Comparison of ENCODE assay signal across 30 cellular contexts in genomic region chr6:160900031-160900430, GRCh38.
"Had no signal": no experiment of that assay in that cellular context is flagged by ENCODE, and none has a peak within 500 bp of the region (broad histone marks: within the 10 kb centered on the region; RNA-seq: fewer than 3 reads in every experiment).

No MANE protein-coding gene starts in this region.

- H3K4me3 Mint-ChIP-seq: activated CD8-positive, alpha-beta memory T cell treated with anti-CD3 and anti-CD28 coated beads, Interleukin-2, amount 10 ng/mL, durations not matched to agents 7 days and 5 days; activated CD8-positive, alpha-beta T cell treated with anti-CD3 and anti-CD28 coated beads, Interleukin-2, amount 10 ng/mL, durations not matched to agents 7 days and 5 days; activated naive CD4-positive, alpha-beta T cell treated with anti-CD3 and anti-CD28 coated beads, Interleukin-2, amount 50 U/mL, for 24 hours; activated naive CD8-positive, alpha-beta T cell treated with anti-CD3 and anti-CD28 coated beads, Interleukin-2, amount 50 U/mL, for 24 hours; central memory CD8-positive, alpha-beta T cell; mesothelial cell of epicardium; naive thymus-derived CD4-positive, alpha-beta T cell; stimulated activated naive B cell treated with anti-CD40 and anti-IgM and Interleukin-4, amounts not matched to agents 10 μg/mL and 1 μg/mL and 100 μg/mL, for 72 hours; T-helper 1 cell treated with Interleukin-12 subunit alpha and Interleukin-12 subunit beta and Interleukin-4 antibody, amounts not matched to agents 30 μg/mL and 1 μg/mL, for 36 hours had no signal

- ATAC-seq: activated CD8-positive, alpha-beta memory T cell treated with anti-CD3 and anti-CD28 coated beads, Interleukin-2, amount 10 ng/mL, durations not matched to agents 7 days and 5 days; activated CD8-positive, alpha-beta T cell treated with anti-CD3 and anti-CD28 coated beads, Interleukin-2, amount 10 ng/mL, durations not matched to agents 7 days and 5 days; activated naive CD8-positive, alpha-beta T cell treated with anti-CD3 and anti-CD28 coated beads, Interleukin-2, amount 50 U/mL, for 24 hours; gastrocnemius medialis; left colon; naive thymus-derived CD4-positive, alpha-beta T cell; stimulated activated naive B cell treated with anti-CD40 and anti-IgM and Interleukin-4, amounts not matched to agents 10 μg/mL and 1 μg/mL and 100 μg/mL, for 72 hours had no signal

- H3K9me3 ChIP-seq: breast epithelium, gastrocnemius medialis, right atrium auricular region, stomach, thyroid gland, upper lobe of left lung had no signal

- H3K36me3 Mint-ChIP-seq: activated CD8-positive, alpha-beta memory T cell treated with anti-CD3 and anti-CD28 coated beads, Interleukin-2, amount 10 ng/mL, durations not matched to agents 7 days and 5 days; activated naive CD4-positive, alpha-beta T cell treated with anti-CD3 and anti-CD28 coated beads, Interleukin-2, amount 50 U/mL, for 24 hours; mesothelial cell of epicardium; naive thymus-derived CD4-positive, alpha-beta T cell; stimulated activated naive B cell treated with anti-CD40 and anti-IgM and Interleukin-4, amounts not matched to agents 10 μg/mL and 1 μg/mL and 100 μg/mL, for 72 hours had no signal

- H3K4me1 Mint-ChIP-seq: activated CD8-positive, alpha-beta memory T cell treated with anti-CD3 and anti-CD28 coated beads, Interleukin-2, amount 10 ng/mL, durations not matched to agents 7 days and 5 days; activated naive CD4-positive, alpha-beta T cell treated with anti-CD3 and anti-CD28 coated beads, Interleukin-2, amount 50 U/mL, for 24 hours; activated naive CD8-positive, alpha-beta T cell treated with anti-CD3 and anti-CD28 coated beads, Interleukin-2, amount 50 U/mL, for 24 hours; central memory CD8-positive, alpha-beta T cell; mesothelial cell of epicardium; naive thymus-derived CD4-positive, alpha-beta T cell; stimulated activated naive B cell treated with anti-CD40 and anti-IgM and Interleukin-4, amounts not matched to agents 10 μg/mL and 1 μg/mL and 100 μg/mL, for 72 hours had no signal

- H3K4me3 ChIP-seq: breast epithelium, gastrocnemius medialis, right atrium auricular region, stomach, thyroid gland, upper lobe of left lung had no signal

- H3K27ac Mint-ChIP-seq: activated CD8-positive, alpha-beta memory T cell treated with anti-CD3 and anti-CD28 coated beads, Interleukin-2, amount 10 ng/mL, durations not matched to agents 7 days and 5 days; activated CD8-positive, alpha-beta T cell treated with anti-CD3 and anti-CD28 coated beads, Interleukin-2, amount 10 ng/mL, durations not matched to agents 7 days and 5 days; activated naive CD4-positive, alpha-beta T cell treated with anti-CD3 and anti-CD28 coated beads, Interleukin-2, amount 50 U/mL, for 24 hours; activated naive CD8-positive, alpha-beta T cell treated with anti-CD3 and anti-CD28 coated beads, Interleukin-2, amount 50 U/mL, for 24 hours; activated T-helper 2 cell treated with anti-CD3 and anti-CD28 coated beads, Interferon-gamma antibody, Interleukin-2, Interleukin-4, amounts not matched to agents 10 μg/mL and 5 μg/mL and 100 μg/mL, durations not matched to agents 14 hours and 24 hours and 36 hours; mesothelial cell of epicardium; naive thymus-derived CD4-positive, alpha-beta T cell; stimulated activated naive B cell treated with anti-CD40 and anti-IgM and Interleukin-4, amounts not matched to agents 10 μg/mL and 1 μg/mL and 100 μg/mL, for 72 hours; T-helper 1 cell treated with Interleukin-12 subunit alpha and Interleukin-12 subunit beta and Interleukin-4 antibody, amounts not matched to agents 30 μg/mL and 1 μg/mL, for 36 hours had no signal

- H3K9me3 Mint-ChIP-seq: activated naive CD4-positive, alpha-beta T cell treated with anti-CD3 and anti-CD28 coated beads, Interleukin-2, amount 50 U/mL, for 24 hours; activated naive CD8-positive, alpha-beta T cell treated with anti-CD3 and anti-CD28 coated beads, Interleukin-2, amount 50 U/mL, for 24 hours; activated T-helper 2 cell treated with anti-CD3 and anti-CD28 coated beads, Interferon-gamma antibody, Interleukin-2, Interleukin-4, amounts not matched to agents 10 μg/mL and 5 μg/mL and 100 μg/mL, durations not matched to agents 14 hours and 24 hours and 36 hours; central memory CD8-positive, alpha-beta T cell; stimulated activated naive B cell treated with anti-CD40 and anti-IgM and Interleukin-4, amounts not matched to agents 10 μg/mL and 1 μg/mL and 100 μg/mL, for 72 hours; T-helper 1 cell treated with Interleukin-12 subunit alpha and Interleukin-12 subunit beta and Interleukin-4 antibody, amounts not matched to agents 30 μg/mL and 1 μg/mL, for 36 hours had no signal

- H3K27ac ChIP-seq: breast epithelium, gastrocnemius medialis, right atrium auricular region, stomach, thyroid gland, upper lobe of left lung, VCaP had no signal

- H3K36me3 ChIP-seq: breast epithelium, gastrocnemius medialis, right atrium auricular region, stomach, thyroid gland, upper lobe of left lung had no signal

- DNase-seq: activated CD4-positive, alpha-beta T cell treated with anti-CD3 and anti-CD28 coated beads, Interleukin-2, amount 50 U/mL, for 1 hour; activated CD8-positive, alpha-beta memory T cell treated with anti-CD3 and anti-CD28 coated beads, Interleukin-2, amount 10 ng/mL, durations not matched to agents 7 days and 5 days; activated CD8-positive, alpha-beta T cell treated with anti-CD3 and anti-CD28 coated beads, Interleukin-2, amount 10 ng/mL, durations not matched to agents 7 days and 5 days; activated naive CD8-positive, alpha-beta T cell treated with anti-CD3 and anti-CD28 coated beads, Interleukin-2, amount 50 U/mL, for 24 hours; activated T-cell treated with anti-CD3 and anti-CD28 coated beads, Interleukin-2, amount 50 U/mL, for 48 hours; amygdala; dermis blood vessel endothelial cell; effector memory CD4-positive, alpha-beta T cell; erythroblast; gastrocnemius medialis; glutamatergic neuron; kidney; left colon; mammary epithelial cell; naive thymus-derived CD4-positive, alpha-beta T cell; stimulated activated CD4-positive, alpha-beta T cell treated with anti-CD3 and anti-CD28 coated beads, Interleukin-15, amount 100 ng/mL, for 24 hours; stimulated activated CD4-positive, alpha-beta T cell treated with anti-CD3 and anti-CD28 coated beads, Interleukin-2, amount 100 ng/mL, for 24 hours; stimulated activated naive B cell treated with anti-CD40 and anti-IgM and Interleukin-4, amounts not matched to agents 10 μg/mL and 1 μg/mL and 100 μg/mL, for 72 hours; stomach; T-helper 9 cell; thyroid gland had no signal

- H3K27me3 ChIP-seq: breast epithelium, gastrocnemius medialis, right atrium auricular region, stomach, thyroid gland, upper lobe of left lung had no signal

- H3K4me1 ChIP-seq: breast epithelium, gastrocnemius medialis, right atrium auricular region, thyroid gland, upper lobe of left lung had no signal
